28 cellular contexts compared by ENCODE assay signal in the genomic region with DNA sequence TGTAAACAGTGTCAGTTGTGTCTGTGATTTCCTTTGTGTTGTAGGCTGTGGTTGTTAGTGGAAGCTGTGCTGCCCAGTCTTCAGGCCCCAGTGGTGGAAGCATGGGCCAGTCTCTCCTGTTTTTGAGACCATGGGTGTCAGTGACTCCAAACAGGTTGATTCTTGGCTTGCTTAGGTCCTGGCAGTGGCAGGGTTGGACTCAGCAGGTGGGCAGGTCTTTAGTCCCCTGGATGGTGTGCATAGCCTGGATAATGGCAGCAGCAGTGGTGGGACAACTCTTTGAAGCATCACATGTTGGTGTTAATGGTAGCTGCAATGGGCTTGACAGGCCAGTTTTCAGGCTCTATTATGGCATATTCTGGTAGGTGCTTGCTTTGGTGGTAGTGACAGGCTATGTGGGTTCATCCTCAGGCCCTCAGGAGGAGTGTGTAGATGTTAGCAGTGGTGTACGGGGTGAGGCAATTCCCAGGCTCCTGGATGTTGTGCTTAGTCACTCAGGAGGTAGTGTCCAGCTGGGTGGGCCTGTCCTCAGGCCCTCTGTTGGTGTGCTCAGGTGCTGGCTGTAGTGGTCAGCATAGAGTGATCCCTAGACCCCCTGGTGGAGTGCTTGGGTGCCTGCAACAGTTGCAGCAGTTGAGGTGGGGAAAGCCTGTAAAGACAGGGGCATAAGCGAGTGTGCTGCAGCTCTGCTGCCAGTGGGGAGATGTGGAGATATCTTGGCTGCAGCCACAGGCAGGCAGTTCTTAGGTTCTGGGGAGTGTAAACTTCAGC.
DNase-seq lines count a peak whose midpoint lies in the region; ATAC-seq, FAIRE-seq and TF ChIP-seq lines count a peak whose summit lies in the region.
"Had no signal": no experiment of that assay in that cellular context is flagged by ENCODE, and none has a peak within 500 bp of the region (broad histone marks: within the 10 kb centered on the region; RNA-seq: fewer than 3 reads in every experiment).

No MANE protein-coding gene starts in this region.

- peak in 1 of 2 experiments; percentile 12; a peak in 2 of 4 replicates for TF ChIP-seq RAD21 in H1 (IDR thresholded peaks at IDR 0.05 in 1 of 2, conservative IDR thresholded peaks at IDR 0.05 in 1 of 2; ENCODE audit: low read depth in 2 of 2, low read length in 2 of 2)

- DNase-seq in H1 (ENCODE audit: low read depth in 1 of 2, low spot score in 2 of 2) (no peak), mesendoderm (peak; percentile 39), omental fat pad (ENCODE audit: low spot score) (no peak), brain microvascular endothelial cell (no peak), G401 (ENCODE audit: low spot score) (no peak)
- DNase-seq: activated CD4-positive, alpha-beta T cell treated with anti-CD3 and anti-CD28 coated beads, Interleukin-2, amount 10 ng/mL, durations not matched to agents 7 days and 5 days; activated effector memory CD4-positive, alpha-beta T cell treated with anti-CD3 and anti-CD28 coated beads, Interleukin-2, amount 50 U/mL, for 16 hours; activated naive CD8-positive, alpha-beta T cell treated with anti-CD3 and anti-CD28 coated beads, Interleukin-2, amount 10 ng/mL, durations not matched to agents 7 days and 5 days; activated T-cell treated with anti-CD3 and anti-CD28 coated beads, Interleukin-2, amount 50 U/mL, for 24 hours; aorta; DMS153; effector memory CD4-positive, alpha-beta T cell; kidney; naive thymus-derived CD8-positive, alpha-beta T cell; NCI-H146; NCI-H345; NCI-H69; nucleus accumbens; SJCRH30; stimulated activated CD4-positive, alpha-beta T cell treated with anti-CD3 and anti-CD28 coated beads, Interleukin-4, amount 100 ng/mL, for 24 hours; T-cell had no signal

- H3K23ac ChIP-seq in H1 (ENCODE audit: insufficient read length) (no peak overlapping the region), mesendoderm (ENCODE audit: low read length) (no peak overlapping the region)

- POLR2A ChIA-PET in H1 (lab: Charles Lee; ENCODE audit: partially characterized antibody): no interaction called here

- no peaks in the 10 kb centered on the region for H3K79me2 ChIP-seq in H1 (ENCODE audit: control insufficient read depth in 1 of 2, insufficient read depth in 2 of 2, low read length in 2 of 2)
- H3K79me2 ChIP-seq in mesendoderm (ENCODE audit: control insufficient read depth, insufficient read depth, low read length): no peaks in the 10 kb centered on the region

- no peak overlapping the region for H2AFZ ChIP-seq in H1 (ENCODE audit: low read length)

- H3K4me3 ChIP-seq in H1 (ENCODE audit: extremely low read depth in 1 of 4, insufficient read depth in 2 of 4, low read depth in 3 of 4, low read length in 4 of 4) (no peak overlapping the region), mesendoderm (ENCODE audit: low read length) (no peak overlapping the region), brain microvascular endothelial cell (ENCODE audit: low read depth, low read length) (no peak overlapping the region)
- H3K4me3 ChIP-seq: coronary artery, SJCRH30, tibial nerve had no signal

- H3K27me3 ChIP-seq in H1 (replicated peaks in 1 of 4; ENCODE audit: control insufficient read depth in 3 of 4, extremely low read depth in 1 of 4, insufficient read depth in 3 of 4, low read length in 3 of 4) (no peaks in the 10 kb centered on the region), mesendoderm (ENCODE audit: insufficient read depth, low read length, poor library complexity) (no peaks in the 10 kb centered on the region), brain microvascular endothelial cell (replicated peaks) (no peaks in the 10 kb centered on the region)
- H3K27me3 ChIP-seq: SJCRH30, tibial nerve had no signal

- H2BK20ac ChIP-seq in H1 (ENCODE audit: low read length): no peak overlapping the region

- H3K27ac ChIP-seq in H1 (ENCODE audit: low read depth, low read length) (no peak overlapping the region), mesendoderm (ENCODE audit: low read depth, low read length) (no peak overlapping the region), brain microvascular endothelial cell (no peak overlapping the region)
- H3K27ac ChIP-seq: coronary artery, HL-60, SJCRH30, tibial nerve had no signal

- H3K36me3 ChIP-seq in H1 (ENCODE audit: control insufficient read depth in 2 of 4, insufficient read depth in 4 of 4, low read length in 3 of 4): no peaks in the 10 kb centered on the region
- H3K36me3 ChIP-seq in mesendoderm (ENCODE audit: control insufficient read depth, insufficient read depth, low read length): no peaks in the 10 kb centered on the region
- no peaks in the 10 kb centered on the region for H3K36me3 ChIP-seq in brain microvascular endothelial cell (replicated peaks)
- H3K36me3 ChIP-seq: SJCRH30, tibial nerve had no signal

- in situ Hi-C loops in brain microvascular endothelial cell (cut with HindIII; ENCODE audit: low pct_ligation_motif_present, low sequenced_read_pairs) (no loop called here), G401 (cut with HindIII; ENCODE audit: low sequenced_read_pairs) (no loop called here)

- H3K18ac ChIP-seq in H1 (ENCODE audit: extremely low read depth, low read length) (no peak overlapping the region), mesendoderm (ENCODE audit: low read length) (no peak overlapping the region)

- H4K8ac ChIP-seq in H1 (ENCODE audit: extremely low read depth, insufficient read depth, low read length): no peak overlapping the region
- no peak overlapping the region for H4K8ac ChIP-seq in mesendoderm (ENCODE audit: low read depth, low read length)

- H4K20me1 ChIP-seq in H1 (replicated peaks in 1 of 2; ENCODE audit: control insufficient read depth in 1 of 2, insufficient read depth in 2 of 2, low read length in 2 of 2): no peaks in the 10 kb centered on the region

- no peak for TF ChIP-seq POLR2A in H1 (IDR thresholded peaks at IDR 0.05; ENCODE audit: control extremely low read depth in 1 of 2, low read depth in 2 of 2, low read length in 2 of 2)

- no peak overlapping the region for H2BK120ac ChIP-seq in H1 (replicated peaks; ENCODE audit: low read depth, low read length)
- H2BK120ac ChIP-seq in mesendoderm (ENCODE audit: low read depth, low read length): no peak overlapping the region

- H3K56ac ChIP-seq in H1 (replicated peaks; ENCODE audit: insufficient read length, low read depth, low read length): no peak overlapping the region
- H3K56ac ChIP-seq in mesendoderm (ENCODE audit: low read length): no peak overlapping the region

- H2BK5ac ChIP-seq in H1 (ENCODE audit: low read depth, low read length) (no peak overlapping the region), mesendoderm (ENCODE audit: low read length) (no peak overlapping the region)

- H2BK15ac ChIP-seq in H1 (ENCODE audit: low read length) (no peak overlapping the region), mesendoderm (replicated peaks; ENCODE audit: low read depth) (no peak overlapping the region)

- H3K14ac ChIP-seq in H1 (ENCODE audit: insufficient read length): no peak overlapping the region

- ATAC-seq in HG03354 (IDR thresholded peaks at IDR 0.05; ENCODE audit: poor library complexity, severe bottlenecking, unreplicated experiment) (peak; percentile 51), omental fat pad (ENCODE audit: low FRiP score) (no peak)
- ATAC-seq: naive thymus-derived CD8-positive, alpha-beta T cell; T-cell had no signal

- no peak for FAIRE-seq in H1 (lab: Jason Lieb, UNC)
- FAIRE-seq: GM19239, H54, kidney had no signal

- H3K9ac ChIP-seq in H1 (replicated peaks in 1 of 4; ENCODE audit: extremely low read depth in 1 of 4, low read depth in 3 of 4, low read length in 3 of 4) (no peak overlapping the region), mesendoderm (ENCODE audit: low read length) (no peak overlapping the region)

- H4K91ac ChIP-seq in H1 (replicated peaks; ENCODE audit: insufficient read length, low read length): no peak overlapping the region

- H3K79me1 ChIP-seq in H1 (ENCODE audit: low read depth, low read length) (no peaks in the 10 kb centered on the region), mesendoderm (ENCODE audit: low read length) (no peaks in the 10 kb centered on the region)

- H3K4me2 ChIP-seq in H1 (ENCODE audit: insufficient read depth in 1 of 2, low read depth in 2 of 2, low read length in 2 of 2) (no peak overlapping the region), mesendoderm (ENCODE audit: low read length) (no peak overlapping the region)

- H3K9me3 ChIP-seq in H1 (ENCODE audit: insufficient read depth in 2 of 2, low read depth in 1 of 2, low read length in 1 of 2): no peaks in the 10 kb centered on the region
- H3K9me3 ChIP-seq: SJCRH30 had no signal

- H4K5ac ChIP-seq in H1 (ENCODE audit: insufficient read length, low read depth, low read length): no peak overlapping the region
- H4K5ac ChIP-seq in mesendoderm (ENCODE audit: low read length): no peak overlapping the region

- WGBS in H1 (ENCODE audit: extremely low coverage in 1 of 2, insufficient coverage in 1 of 2, insufficient read length in 1 of 2, insufficient replicate concordance in 2 of 2, low coverage in 1 of 2, low lambda C conversion rate in 2 of 2, missing lambda C conversion rate in 1 of 2), 2 experiments: 91% methylated on average over 2 of the region's 2 CpGs; no CpG with 5 or more reads in 1 of the 2 experiments
- WGBS in mesendoderm (ENCODE audit: extremely low coverage, insufficient coverage, low lambda C conversion rate): no CpG with 5 or more reads among the region's 2 CpGs

- H3K4ac ChIP-seq in H1 (replicated peaks; ENCODE audit: insufficient read length, low read depth, low read length) (no peak overlapping the region), mesendoderm (ENCODE audit: low read depth, low read length) (no peak overlapping the region)

- no peaks in the 10 kb centered on the region for H3K23me2 ChIP-seq in H1 (ENCODE audit: low read depth, low read length)

- no peak for TF ChIP-seq EP300 in H1 (IDR thresholded peaks at IDR 0.05; ENCODE audit: borderline replicate concordance in 1 of 2, low read depth in 2 of 2, low read length in 2 of 2)

- H3K4me1 ChIP-seq in H1 (replicated peaks in 1 of 4; ENCODE audit: control insufficient read depth in 3 of 4, insufficient read depth in 4 of 4, low read length in 3 of 4) (no peaks in the 10 kb centered on the region), mesendoderm (ENCODE audit: control insufficient read depth, low read depth, low read length) (no peaks in the 10 kb centered on the region)
- H3K4me1 ChIP-seq: SJCRH30, tibial nerve had no signal

- peak; percentile 18; the same call in 1 of the 2 replicates for TF ChIP-seq CTCF in GM12874 (IDR thresholded peaks at IDR 0.05; ENCODE audit: insufficient read depth, low read depth, low read length)
- TF ChIP-seq CTCF in H1 (IDR thresholded peaks at IDR 0.05; ENCODE audit: control extremely low read depth in 1 of 3, insufficient read depth in 1 of 3, low read depth in 1 of 3, low read length in 3 of 3): peak; percentile 27 to 45 (median 35)
- TF ChIP-seq CTCF in omental fat pad (IDR thresholded peaks at IDR 0.05): no peak
- no peak for TF ChIP-seq CTCF in brain microvascular endothelial cell (IDR thresholded peaks at IDR 0.05; ENCODE audit: low read depth, low read length, missing control alignments)

- H2BK12ac ChIP-seq in H1 (ENCODE audit: low read depth, low read length): no peak overlapping the region

- H2AK5ac ChIP-seq in H1 (ENCODE audit: low read depth, low read length) (no peak overlapping the region; the same call in 1 of the 2 replicates), mesendoderm (ENCODE audit: low read length) (no peak overlapping the region)

- CTCF ChIA-PET in H1 (lab: Charles Lee; ENCODE audit: partially characterized antibody): interaction anchor here (0.6 to 1.4 kb wide), 4 partner anchors 9 to 290 kb away, joined by 3 read pairs; no protein-coding TSS in a partner anchor

Comparison
In these comparisons a context has a peak if more than half of its experiments do, and no peak if none do; other contexts are left out.
1. CTCF ChIP-seq: peak in GM12874 (single experiment) and H1 (3 of 3); none in omental fat pad (0 of 3) and brain microvascular endothelial cell (single experiment).